Comparison of ENCODE assay signal across 1 cellular context in genomic region chr13:24888291-24888931, GRCh38.
TF ChIP-seq lines count a peak whose summit lies in the region.

No MANE protein-coding gene starts in this region.

TF ChIP-seq in GM12878, 131 proteins besides CTCF, POLR2A, EP300 and RAD21 (continued from another document):
- TF ChIP-seq, protein P1, sequence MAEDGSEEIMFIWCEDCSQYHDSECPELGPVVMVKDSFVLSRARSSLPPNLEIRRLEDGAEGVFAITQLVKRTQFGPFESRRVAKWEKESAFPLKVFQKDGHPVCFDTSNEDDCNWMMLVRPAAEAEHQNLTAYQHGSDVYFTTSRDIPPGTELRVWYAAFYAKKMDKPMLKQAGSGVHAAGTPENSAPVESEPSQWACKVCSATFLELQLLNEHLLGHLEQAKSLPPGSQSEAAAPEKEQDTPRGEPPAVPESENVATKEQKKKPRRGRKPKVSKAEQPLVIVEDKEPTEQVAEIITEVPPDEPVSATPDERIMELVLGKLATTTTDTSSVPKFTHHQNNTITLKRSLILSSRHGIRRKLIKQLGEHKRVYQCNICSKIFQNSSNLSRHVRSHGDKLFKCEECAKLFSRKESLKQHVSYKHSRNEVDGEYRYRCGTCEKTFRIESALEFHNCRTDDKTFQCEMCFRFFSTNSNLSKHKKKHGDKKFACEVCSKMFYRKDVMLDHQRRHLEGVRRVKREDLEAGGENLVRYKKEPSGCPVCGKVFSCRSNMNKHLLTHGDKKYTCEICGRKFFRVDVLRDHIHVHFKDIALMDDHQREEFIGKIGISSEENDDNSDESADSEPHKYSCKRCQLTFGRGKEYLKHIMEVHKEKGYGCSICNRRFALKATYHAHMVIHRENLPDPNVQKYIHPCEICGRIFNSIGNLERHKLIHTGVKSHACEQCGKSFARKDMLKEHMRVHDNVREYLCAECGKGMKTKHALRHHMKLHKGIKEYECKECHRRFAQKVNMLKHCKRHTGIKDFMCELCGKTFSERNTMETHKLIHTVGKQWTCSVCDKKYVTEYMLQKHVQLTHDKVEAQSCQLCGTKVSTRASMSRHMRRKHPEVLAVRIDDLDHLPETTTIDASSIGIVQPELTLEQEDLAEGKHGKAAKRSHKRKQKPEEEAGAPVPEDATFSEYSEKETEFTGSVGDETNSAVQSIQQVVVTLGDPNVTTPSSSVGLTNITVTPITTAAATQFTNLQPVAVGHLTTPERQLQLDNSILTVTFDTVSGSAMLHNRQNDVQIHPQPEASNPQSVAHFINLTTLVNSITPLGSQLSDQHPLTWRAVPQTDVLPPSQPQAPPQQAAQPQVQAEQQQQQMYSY (CRISPR knock-in tag; IDR thresholded peaks at IDR 0.05) = no peak
- TF ChIP-seq MEF2A (IDR thresholded peaks at IDR 0.05; ENCODE audit: insufficient read depth, low read depth, low read length) = no peak
